In genomic region chr13:99759163-99759552, GRCh38 we compare ENCODE assay signal across 31 cellular contexts.
A peak's percentile ranks its signal among the peaks of the same experiment; 100 is the strongest.
DNase-seq lines count a peak whose midpoint lies in the region; ATAC-seq, FAIRE-seq and TF ChIP-seq lines count a peak whose summit lies in the region.
"Had no signal": no experiment of that assay in that cellular context is flagged by ENCODE, and none has a peak within 500 bp of the region (broad histone marks: within the 10 kb centered on the region; RNA-seq: fewer than 3 reads in every experiment).

No MANE protein-coding gene starts in this region.

- H3K9me3 ChIP-seq in HEK293 (ENCODE audit: control insufficient read depth, insufficient read depth, low read depth, low read length) = no peaks in the 10 kb centered on the region
- peaks cover 6% of the 10 kb centered on the region for H3K9me3 ChIP-seq in Karpas-422 (ENCODE audit: low read length)
- peaks cover 3 to 10% of the 10 kb centered on the region in 2 experiments; a peak in 2 of 4 replicates for H3K9me3 ChIP-seq in H1 (ENCODE audit: insufficient read depth in 2 of 2, low read depth in 1 of 2, low read length in 1 of 2)
- H3K9me3 ChIP-seq in WERI-Rb-1 (ENCODE audit: severe bottlenecking) = no peaks in the 10 kb centered on the region
- H3K9me3 ChIP-seq in T-helper 17 cell (ENCODE audit: control insufficient read depth, low read length, poor library complexity, severe bottlenecking) = peaks cover 5% of the 10 kb centered on the region
- H3K9me3 ChIP-seq: BE2C had no signal

- TF ChIP-seq POLR2A in H1 (IDR thresholded peaks at IDR 0.05; ENCODE audit: control extremely low read depth in 1 of 2, low read depth in 2 of 2, low read length in 2 of 2) = no peak

- CTCF ChIA-PET in HEK293 (lab: Yijun Ruan, JAX) (interaction anchor here (0.6 kb wide), 1 partner anchor 141 kb away, joined by 4 read pairs; no protein-coding TSS in a partner anchor), H1 (lab: Charles Lee; ENCODE audit: partially characterized antibody) (interaction anchor here (1.3 to 1.7 kb wide), 4 partner anchors 7 to 130 kb away, joined by 3 to 5 read pairs (median 4); no protein-coding TSS in a partner anchor)

- no peaks in the 10 kb centered on the region for H3K79me1 ChIP-seq in H1 (ENCODE audit: low read depth, low read length)

- H3K4ac ChIP-seq in H1 (replicated peaks; ENCODE audit: insufficient read length, low read depth, low read length) = no peak overlapping the region

- H3K56ac ChIP-seq in H1 (replicated peaks; ENCODE audit: insufficient read length, low read depth, low read length) = no peak overlapping the region

- H3K4me1 ChIP-seq in HEK293 (ENCODE audit: control insufficient read depth, insufficient read depth, low read length) = no peaks in the 10 kb centered on the region
- peaks cover 80% of the 10 kb centered on the region for H3K4me1 ChIP-seq in Karpas-422 (ENCODE audit: low read length)
- H3K4me1 ChIP-seq in H1 (replicated peaks in 1 of 4; ENCODE audit: control insufficient read depth in 3 of 4, insufficient read depth in 4 of 4, low read length in 3 of 4) = peaks cover 0 to 2% (median 0%) of the 10 kb centered on the region in 4 experiments; a peak in 1 of 7 replicates
- H3K4me1 ChIP-seq: A549, BE2C had no signal

- no peak for FAIRE-seq in H1 (lab: Jason Lieb, UNC)
- FAIRE-seq: A204.1, A549, D721Med had no signal

- no peak overlapping the region for H2AFZ ChIP-seq in Karpas-422 (ENCODE audit: low read length)
- no peak overlapping the region for H2AFZ ChIP-seq in H1 (ENCODE audit: low read length)

- no peaks in the 10 kb centered on the region for H3K9me2 ChIP-seq in Karpas-422 (replicated peaks; ENCODE audit: insufficient read depth, low read length)

- 95% methylated on average over 2 of the region's 2 CpGs; no CpG with 5 or more reads in 1 of the 2 experiments for WGBS in H1 (ENCODE audit: extremely low coverage in 1 of 2, insufficient coverage in 1 of 2, insufficient read length in 1 of 2, insufficient replicate concordance in 2 of 2, low coverage in 1 of 2, low lambda C conversion rate in 2 of 2, missing lambda C conversion rate in 1 of 2), 2 experiments

- H3K4me3 ChIP-seq in HEK293 (ENCODE audit: low read depth, low read length) (no peak overlapping the region), Karpas-422 (ENCODE audit: low read length) (peak overlapping the region; percentile 18; the same call in 1 of the 2 replicates), H1 (ENCODE audit: extremely low read depth in 1 of 4, insufficient read depth in 2 of 4, low read depth in 3 of 4, low read length in 4 of 4) (no peak overlapping the region), WERI-Rb-1 (ENCODE audit: low read depth, low read length) (no peak overlapping the region)
- H3K4me3 ChIP-seq: A549; BLaER1; BLaER1 treated with 17β-estradiol and CSF1 and Interleukin-3, amounts not matched to agents 10 nM and 100 nM had no signal

- H3K14ac ChIP-seq in H1 (ENCODE audit: insufficient read length) = no peak overlapping the region

- H3K4me1 Mint-ChIP-seq in T-helper 17 cell = no peaks in the 10 kb centered on the region
- H3K4me1 Mint-ChIP-seq: B cell, CD14-positive monocyte had no signal

- H3K4me3 Mint-ChIP-seq in T-helper 17 cell = no peak overlapping the region
- H3K4me3 Mint-ChIP-seq: B cell; CD14-positive monocyte; CD4-positive, alpha-beta memory T cell; CD4-positive, alpha-beta T cell; CD4-positive, CD25-positive, alpha-beta regulatory T cell; CD8-positive, alpha-beta memory T cell; CD8-positive, alpha-beta T cell had no signal

- no peaks in the 10 kb centered on the region for H3K23me2 ChIP-seq in H1 (ENCODE audit: low read depth, low read length)

- H3K27ac ChIP-seq in HEK293 (ENCODE audit: extremely low read depth, low read depth, low read length) = no peak overlapping the region
- peak overlapping the region; percentile 95 for H3K27ac ChIP-seq in Karpas-422 (ENCODE audit: low read length)
- H3K27ac ChIP-seq in H1 (ENCODE audit: low read depth, low read length) = no peak overlapping the region
- H3K27ac ChIP-seq in WERI-Rb-1 = no peak overlapping the region
- H3K27ac ChIP-seq: 22Rv1; A549; BLaER1; BLaER1 treated with 17β-estradiol and CSF1 and Interleukin-3, amounts not matched to agents 10 nM and 100 nM; C4-2B had no signal

- TF ChIP-seq CTCF in HEK293 (tag by site-specific recombination; IDR thresholded peaks at IDR 0.05) = no peak
- TF ChIP-seq CTCF in H1 (IDR thresholded peaks at IDR 0.05; ENCODE audit: control extremely low read depth in 1 of 3, insufficient read depth in 1 of 3, low read depth in 1 of 3, low read length in 3 of 3) = no peak
- no peak for TF ChIP-seq CTCF in WERI-Rb-1 (IDR thresholded peaks at IDR 0.05; ENCODE audit: low read depth, low read length)

- H3K4me2 ChIP-seq in Karpas-422 (ENCODE audit: low read depth, low read length, poor library complexity, severe bottlenecking) = peak overlapping the region; percentile 43
- H3K4me2 ChIP-seq in H1 (ENCODE audit: insufficient read depth in 1 of 2, low read depth in 2 of 2, low read length in 2 of 2) = no peak overlapping the region
- H3K4me2 ChIP-seq: A549, BLaER1 had no signal

- no peak for TF ChIP-seq EP300 in H1 (IDR thresholded peaks at IDR 0.05; ENCODE audit: borderline replicate concordance in 1 of 2, low read depth in 2 of 2, low read length in 2 of 2)

- H4K20me1 ChIP-seq in Karpas-422 (ENCODE audit: insufficient read depth, low read depth, low read length) = no peaks in the 10 kb centered on the region
- no peaks in the 10 kb centered on the region for H4K20me1 ChIP-seq in H1 (replicated peaks in 1 of 2; ENCODE audit: control insufficient read depth in 1 of 2, insufficient read depth in 2 of 2, low read length in 2 of 2)
- H4K20me1 ChIP-seq: BLaER1; BLaER1 treated with 17β-estradiol and CSF1 and Interleukin-3, amounts not matched to agents 10 nM and 100 nM had no signal

- H3K9ac ChIP-seq in Karpas-422 (ENCODE audit: low read length) (peak overlapping the region; percentile 60), H1 (replicated peaks in 1 of 4; ENCODE audit: extremely low read depth in 1 of 4, low read depth in 3 of 4, low read length in 3 of 4) (no peak overlapping the region)
- H3K9ac ChIP-seq: BLaER1; BLaER1 treated with 17β-estradiol and CSF1 and Interleukin-3, amounts not matched to agents 10 nM and 100 nM had no signal

- H4K91ac ChIP-seq in H1 (replicated peaks; ENCODE audit: insufficient read length, low read length) = peak overlapping the region; percentile 22

- H2BK5ac ChIP-seq in H1 (ENCODE audit: low read depth, low read length) = no peak overlapping the region

- H4K8ac ChIP-seq in H1 (ENCODE audit: extremely low read depth, insufficient read depth, low read length) = peak overlapping the region; percentile 36; the same call in 1 of the 2 replicates

- H2AK5ac ChIP-seq in H1 (ENCODE audit: low read depth, low read length) = no peak overlapping the region

- H3K79me2 ChIP-seq in Karpas-422 (ENCODE audit: low read length) (no peaks in the 10 kb centered on the region), H1 (ENCODE audit: control insufficient read depth in 1 of 2, insufficient read depth in 2 of 2, low read length in 2 of 2) (no peaks in the 10 kb centered on the region)

- no peak overlapping the region for H3K23ac ChIP-seq in H1 (ENCODE audit: insufficient read length)

- H2BK12ac ChIP-seq in H1 (ENCODE audit: low read depth, low read length) = 0 out of 2 replicates have a peak overlapping the region, but pooled peaks have one; percentile 12

- DNase-seq in Karpas-422 (no peak), H1 (ENCODE audit: low read depth in 1 of 2, low spot score in 2 of 2) (peak in 1 of 2 experiments; percentile 0), DMS79 treated with DMSO at 0.1 percent for 48 hours (lab: John Stamatoyannopoulos, UW) (no peak), WERI-Rb-1 (no peak), T-helper 17 cell (no peak)
- DNase-seq: 8988T; ACHN; AML-193; BE2C; Caco-2; Calu3; CD4-positive, alpha-beta memory T cell; CD4-positive, alpha-beta T cell; CD4-positive, CD25-positive, alpha-beta regulatory T cell; CD8-positive, alpha-beta memory T cell; CD8-positive, alpha-beta T cell; COR-L47; DMS153; DMS53; DMS79; EL had no signal

- H2BK120ac ChIP-seq in H1 (replicated peaks; ENCODE audit: low read depth, low read length) = no peak overlapping the region

- no peaks in the 10 kb centered on the region for H3K27me3 ChIP-seq in Karpas-422 (ENCODE audit: low read length)
- no peaks in the 10 kb centered on the region for H3K27me3 ChIP-seq in H1 (replicated peaks in 1 of 4; ENCODE audit: control insufficient read depth in 3 of 4, extremely low read depth in 1 of 4, insufficient read depth in 3 of 4, low read length in 3 of 4)
- no peaks in the 10 kb centered on the region for H3K27me3 ChIP-seq in WERI-Rb-1 (ENCODE audit: insufficient read depth, low read depth, severe bottlenecking)
- H3K27me3 ChIP-seq: BE2C; BLaER1; BLaER1 treated with 17β-estradiol and CSF1 and Interleukin-3, amounts not matched to agents 10 nM and 100 nM had no signal

- no peaks in the 10 kb centered on the region for H3K36me3 Mint-ChIP-seq in T-helper 17 cell (ENCODE audit: low read depth)
- H3K36me3 Mint-ChIP-seq: CD14-positive monocyte had no signal

- H3K36me3 ChIP-seq in HEK293 (ENCODE audit: control insufficient read depth in 2 of 2, insufficient read depth in 1 of 2, low read length in 2 of 2) (no peaks in the 10 kb centered on the region), Karpas-422 (ENCODE audit: insufficient read depth, low read length) (peaks cover 8% of the 10 kb centered on the region; the same call in 1 of the 2 replicates), H1 (ENCODE audit: control insufficient read depth in 2 of 4, insufficient read depth in 4 of 4, low read length in 3 of 4) (peaks cover 0 to 4% (median 0%) of the 10 kb centered on the region in 4 experiments; a peak in 2 of 8 replicates), WERI-Rb-1 (no peaks in the 10 kb centered on the region)
- H3K36me3 ChIP-seq: BE2C; BLaER1; BLaER1 treated with 17β-estradiol and CSF1 and Interleukin-3, amounts not matched to agents 10 nM and 100 nM had no signal

- 0 out of 2 replicates have a peak overlapping the region, but pooled peaks have one; percentile 33 for H3K18ac ChIP-seq in H1 (ENCODE audit: extremely low read depth, low read length)

- H2BK15ac ChIP-seq in H1 (ENCODE audit: low read length) = no peak overlapping the region; the same call in 1 of the 2 replicates

- no peak overlapping the region for H3K27ac Mint-ChIP-seq in T-helper 17 cell
- H3K27ac Mint-ChIP-seq: B cell; CD14-positive monocyte; CD4-positive, alpha-beta T cell; CD8-positive, alpha-beta memory T cell; CD8-positive, alpha-beta T cell had no signal

- ATAC-seq in T-helper 17 cell = no peak
- ATAC-seq: A549; CD8-positive, alpha-beta T cell had no signal

- no peak for TF ChIP-seq RAD21 in H1 (IDR thresholded peaks at IDR 0.05 in 1 of 2, conservative IDR thresholded peaks at IDR 0.05 in 1 of 2; ENCODE audit: low read depth in 2 of 2, low read length in 2 of 2)

- H3K27me3 Mint-ChIP-seq in T-helper 17 cell = no peaks in the 10 kb centered on the region
- H3K27me3 Mint-ChIP-seq: B cell; CD4-positive, alpha-beta memory T cell; CD4-positive, alpha-beta T cell; CD4-positive, CD25-positive, alpha-beta regulatory T cell; CD8-positive, alpha-beta memory T cell had no signal

- H4K5ac ChIP-seq in H1 (ENCODE audit: insufficient read length, low read depth, low read length) = no peak overlapping the region

- POLR2A ChIA-PET in HEK293 (lab: Yijun Ruan, JAX) = no interaction called here
- POLR2A ChIA-PET in H1 (lab: Charles Lee; ENCODE audit: partially characterized antibody) = interaction anchor here (1.8 kb wide), 1 partner anchor 12 kb away, joined by 6 read pairs; no protein-coding TSS in a partner anchor

- H2BK20ac ChIP-seq in H1 (ENCODE audit: low read length) = no peak overlapping the region
